ENCODE assay signal across 16 cellular contexts in the genomic region with DNA sequence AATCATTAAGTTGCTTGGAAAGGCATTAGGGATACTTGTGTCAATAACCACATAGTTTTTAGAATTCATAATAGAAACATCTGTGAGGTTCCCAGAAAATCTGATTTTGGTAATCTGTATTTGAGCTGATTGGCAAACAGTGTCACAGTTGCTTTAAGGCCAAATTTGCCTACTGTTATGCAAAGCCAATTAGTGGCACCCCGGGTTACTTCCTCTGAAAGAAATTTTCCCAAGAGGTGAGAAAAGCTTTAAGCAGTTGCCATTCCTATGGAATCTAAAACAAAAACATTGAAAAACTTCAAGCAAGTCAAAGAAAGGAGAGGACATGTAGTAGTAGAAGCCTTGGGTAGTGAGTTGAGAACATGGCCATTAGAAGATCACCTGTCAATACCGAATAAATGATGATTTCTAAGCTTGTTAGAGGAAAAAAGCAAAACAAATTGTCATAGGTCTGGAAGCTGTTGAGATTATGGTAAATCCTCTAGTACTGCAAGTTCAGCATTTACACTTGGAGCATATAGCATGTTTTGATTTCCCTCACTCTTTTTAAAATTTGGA.
A peak's percentile ranks its signal among the peaks of the same experiment; 100 is the strongest.
DNase-seq lines count a peak whose midpoint lies in the region; ATAC-seq and TF ChIP-seq lines count a peak whose summit lies in the region.
"Had no signal": no experiment of that assay in that cellular context is flagged by ENCODE, and none has a peak within 500 bp of the region (broad histone marks: within the 10 kb centered on the region; RNA-seq: fewer than 3 reads in every experiment).

No MANE protein-coding gene starts in this region.

- H2AK5ac ChIP-seq in mesenchymal stem cell (ENCODE audit: low read length, severe bottlenecking), result no peak overlapping the region

- H3K4me1 Mint-ChIP-seq in WTC11, result peaks cover 38% of the 10 kb centered on the region
- H3K4me1 Mint-ChIP-seq: CD8-positive, alpha-beta memory T cell had no signal

- DNase-seq in WTC11 (ENCODE audit: low spot score) (peak; percentile 11), NCI-H1105 (lab: John Stamatoyannopoulos, UW) (no peak), mesenchymal stem cell (no peak), hepatic stellate cell (ENCODE audit: low spot score) (no peak), superior temporal gyrus (ENCODE audit: extremely low spot score) (no peak)
- DNase-seq: CD8-positive, alpha-beta memory T cell; DMS 273 treated with DMSO at 0.1 percent for 48 hours; KBM-7; NCI-H2107; NCI-H226; NCI-H526 had no signal

- H3K4ac ChIP-seq in mesenchymal stem cell (ENCODE audit: low read depth in 1 of 2, low read length in 2 of 2), result no peak overlapping the region

- H3K79me1 ChIP-seq in mesenchymal stem cell (replicated peaks; ENCODE audit: low read length, poor library complexity, severe bottlenecking), result no peaks in the 10 kb centered on the region

- H3K27me3 ChIP-seq in HUES64 (ENCODE audit: insufficient read depth, low read length) (no peaks in the 10 kb centered on the region), iPS-20b (ENCODE audit: insufficient read depth, low read length) (no peaks in the 10 kb centered on the region), mesenchymal stem cell (ENCODE audit: control insufficient read depth in 1 of 2, insufficient read depth in 1 of 2, low read length in 2 of 2) (no peaks in the 10 kb centered on the region)
- H3K27me3 ChIP-seq: BLaER1 had no signal

- no peak overlapping the region for H2BK12ac ChIP-seq in mesenchymal stem cell (ENCODE audit: low read length in 2 of 2)

- H4K8ac ChIP-seq in mesenchymal stem cell (ENCODE audit: low read length), result no peak overlapping the region

- no peaks in the 10 kb centered on the region for H3K9me3 ChIP-seq in HUES64 (ENCODE audit: insufficient read depth, low read depth, low read length)
- no peaks in the 10 kb centered on the region for H3K9me3 ChIP-seq in iPS-20b (ENCODE audit: insufficient read depth, low read depth, low read length)
- no peaks in the 10 kb centered on the region for H3K9me3 ChIP-seq in mesenchymal stem cell (ENCODE audit: control insufficient read depth, low read length)
- H3K9me3 ChIP-seq: BLaER1, HAP-1 had no signal

- ATAC-seq in WTC11, result peak; percentile 85
- ATAC-seq: Panc1 had no signal

- no peak overlapping the region for H4K91ac ChIP-seq in mesenchymal stem cell (ENCODE audit: low read length)

- H3K27ac Mint-ChIP-seq in WTC11, result peak overlapping the region; percentile 77
- H3K27ac Mint-ChIP-seq: CD8-positive, alpha-beta memory T cell had no signal

- no peak overlapping the region for H3K23ac ChIP-seq in mesenchymal stem cell (ENCODE audit: low read length in 2 of 2)

- TF ChIP-seq CTCF in WTC11 (IDR thresholded peaks at IDR 0.05), result no peak

- CTCF ChIA-PET in WTC11 (lab: Charles Lee), result interaction anchor here (0.7 to 1.4 kb wide), 2 partner anchors 10 to 588 kb away, joined by 3 to 4 read pairs; no protein-coding TSS in a partner anchor

- WGBS in HUES64, result 6% methylated on average over 2 of the region's 2 CpGs
- 8% methylated on average over 2 of the region's 2 CpGs for WGBS in mesenchymal stem cell

- H3K4me1 ChIP-seq in HUES64 (ENCODE audit: insufficient read depth, low read length) (peaks cover 30% of the 10 kb centered on the region), iPS-20b (ENCODE audit: insufficient read depth, low read length) (peaks cover 26% of the 10 kb centered on the region), mesenchymal stem cell (ENCODE audit: control insufficient read depth, insufficient read depth, low read depth, low read length) (no peaks in the 10 kb centered on the region)
- H3K4me1 ChIP-seq: BLaER1, HAP-1 had no signal

- no peak overlapping the region for H3K14ac ChIP-seq in mesenchymal stem cell (ENCODE audit: low read length in 2 of 2)

- H3K18ac ChIP-seq in mesenchymal stem cell (ENCODE audit: low read depth in 1 of 2, low read length in 2 of 2), result no peak overlapping the region

- H2BK15ac ChIP-seq in mesenchymal stem cell (ENCODE audit: low read depth, poor library complexity, severe bottlenecking), result no peak overlapping the region

- no peaks in the 10 kb centered on the region for H3K9me3 Mint-ChIP-seq in WTC11

- peak overlapping the region; percentile 44; the same call in 1 of the 2 replicates for H3K4me3 Mint-ChIP-seq in WTC11
- H3K4me3 Mint-ChIP-seq: CD8-positive, alpha-beta memory T cell had no signal

- H3K9ac ChIP-seq in HUES64 (ENCODE audit: low read depth, low read length) (no peak overlapping the region), iPS-20b (ENCODE audit: low read depth, low read length) (no peak overlapping the region), mesenchymal stem cell (ENCODE audit: low read length) (no peak overlapping the region)
- H3K9ac ChIP-seq: BLaER1 had no signal

- no peak overlapping the region for H2BK120ac ChIP-seq in mesenchymal stem cell (ENCODE audit: low read depth, low read length)

- POLR2A ChIA-PET in WTC11 (lab: Charles Lee), result no interaction called here

- H3K36me3 ChIP-seq in HUES64 (ENCODE audit: insufficient read depth, low read length) (no peaks in the 10 kb centered on the region), iPS-20b (ENCODE audit: insufficient read depth, low read depth, low read length) (no peaks in the 10 kb centered on the region), mesenchymal stem cell (ENCODE audit: control insufficient read depth in 1 of 2, insufficient read depth in 2 of 2, low read depth in 1 of 2, low read length in 2 of 2) (no peaks in the 10 kb centered on the region)
- H3K36me3 ChIP-seq: BLaER1, HAP-1 had no signal

- no peak overlapping the region for H3K4me2 ChIP-seq in mesenchymal stem cell (ENCODE audit: low read length, poor library complexity, severe bottlenecking)
- H3K4me2 ChIP-seq: BLaER1 had no signal

- no peaks in the 10 kb centered on the region for H3K36me3 Mint-ChIP-seq in WTC11
- H3K36me3 Mint-ChIP-seq: CD8-positive, alpha-beta memory T cell had no signal

- H3K27ac ChIP-seq in HUES64 (ENCODE audit: low read depth, low read length) (peak overlapping the region; percentile 78), iPS-20b (ENCODE audit: low read length) (no peak overlapping the region), mesenchymal stem cell (ENCODE audit: low read length, poor library complexity, severe bottlenecking) (no peak overlapping the region)
- H3K27ac ChIP-seq: BLaER1 had no signal

- H2AFZ ChIP-seq in mesenchymal stem cell (ENCODE audit: low read depth, low read length), result no peak overlapping the region

- H3K27me3 Mint-ChIP-seq in WTC11 (ENCODE audit: low read depth), result no peaks in the 10 kb centered on the region
- H3K27me3 Mint-ChIP-seq: CD8-positive, alpha-beta memory T cell had no signal

- H2BK5ac ChIP-seq in mesenchymal stem cell (ENCODE audit: low read depth, low read length, poor library complexity, severe bottlenecking), result no peak overlapping the region

- H3K4me3 ChIP-seq in HUES64 (ENCODE audit: low read length) (no peak overlapping the region), iPS-20b (ENCODE audit: low read length) (peak overlapping the region; percentile 50; the same call in 1 of the 2 replicates), mesenchymal stem cell (ENCODE audit: insufficient read depth in 1 of 2, low read depth in 1 of 2, low read length in 2 of 2) (no peak overlapping the region)
- H3K4me3 ChIP-seq: BLaER1, HAP-1 had no signal

TF ChIP-seq in WTC11, 78 proteins besides CTCF, POLR2A, EP300 and RAD21:
- TF ChIP-seq CBFB (CRISPR knock-in tag; IDR thresholded peaks at IDR 0.05; ENCODE audit: low read depth) (no peak), ZNF396 (CRISPR knock-in tag; IDR thresholded peaks at IDR 0.05; ENCODE audit: borderline replicate concordance) (no peak), ELF4 (CRISPR knock-in tag; IDR thresholded peaks at IDR 0.05; ENCODE audit: low read depth) (no peak), TEAD1 (CRISPR knock-in tag; IDR thresholded peaks at IDR 0.05) (no peak)
TF ChIP-seq in WTC11: peak in this region for 0.
